In the genomic region with DNA sequence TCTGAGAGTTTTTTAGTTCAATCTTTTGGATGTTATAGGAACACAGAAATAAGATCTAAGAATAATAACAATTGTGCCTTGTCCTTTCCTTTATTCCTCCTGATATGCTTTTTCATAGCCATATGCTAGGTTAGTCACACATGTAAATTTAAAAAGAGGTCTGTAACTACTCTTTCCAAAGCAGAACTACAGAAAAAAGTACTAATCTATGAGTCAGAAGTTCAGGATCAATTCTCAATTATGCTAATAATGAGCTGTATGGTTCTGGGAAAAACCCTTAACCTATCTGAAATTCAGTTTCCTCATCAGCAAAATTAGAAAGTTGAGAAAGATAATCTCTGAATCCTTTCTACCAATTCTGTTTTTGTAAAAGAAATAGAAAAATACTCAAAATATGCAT, we compare ENCODE assay signal across 17 cellular contexts. TPM values are rescaled to one million over a fixed set of nuclear protein-coding genes. Genes with fewer than 3 reads are reported as not detected.
DNase-seq lines count a peak whose midpoint lies in the region; ATAC-seq and TF ChIP-seq lines count a peak whose summit lies in the region.
"Had no signal": no experiment of that assay in that cellular context is flagged by ENCODE, and none has a peak within 500 bp of the region (broad histone marks: within the 10 kb centered on the region; RNA-seq: fewer than 3 reads in every experiment).

No MANE protein-coding gene starts in this region.

- DNase-seq in activated naive CD4-positive, alpha-beta T cell treated with Interleukin-2 at 50 U/mL for 16 hours, result no peak
- DNase-seq in mammary epithelial cell (no peak), MCF 10A (ENCODE audit: unreplicated experiment) (no peak)
- DNase-seq: C1 segment of cervical spinal cord; Calu3; CD4-positive, alpha-beta memory T cell; COR-L47; DMS53; DMS79 treated with DMSO at 0.1 percent for 48 hours; GF-D8; GOT3; HFFc6 had no signal

- BruUV-seq in mammary epithelial cell (replicated peaks; lab: Mats Ljungman, UMichigan), result no TSS peak
- no TSS peak for BruUV-seq in MCF 10A (replicated peaks; lab: Mats Ljungman, UMichigan)

- H2AFZ ChIP-seq in mammary epithelial cell (ENCODE audit: low read depth, low read length), result peak overlapping the region; percentile 33

- dilution Hi-C loops in mammary epithelial cell (cut with HindIII; ENCODE audit: low sequenced_read_pairs), result no loop called here

- no peak overlapping the region for H3K9ac ChIP-seq in mammary epithelial cell (ENCODE audit: insufficient read depth, low read length)

- H3K4me2 ChIP-seq in mammary epithelial cell (ENCODE audit: insufficient read depth, low read depth, low read length), result no peak overlapping the region

- no peaks in the 10 kb centered on the region for H3K36me3 ChIP-seq in mammary epithelial cell (ENCODE audit: insufficient read depth, low read length)
- H3K36me3 ChIP-seq: HAP-1 had no signal

- H3K9me3 ChIP-seq in mammary epithelial cell (replicated peaks; ENCODE audit: insufficient read depth, low read length), result no peaks in the 10 kb centered on the region
- H3K9me3 ChIP-seq: HAP-1 had no signal

- intact Hi-C loops in mammary epithelial cell (cut with micrococcal nuclease) (no loop called here), MCF 10A (cut with micrococcal nuclease) (no loop called here)

- H3K27ac Mint-ChIP-seq in activated naive CD4-positive, alpha-beta T cell treated with anti-CD3 and anti-CD28 coated beads, Interleukin-2, amount 50 U/mL, for 24 hours, result peak overlapping the region; percentile 68
- no peak overlapping the region for H3K27ac Mint-ChIP-seq in MCF 10A (ENCODE audit: low read depth, unreplicated experiment)
- H3K27ac Mint-ChIP-seq in activated T-helper 17 cell treated with anti-CD3 and anti-CD28 coated beads, Interleukin-2, amount 50 U/mL, for 72 hours, result no peak overlapping the region
- H3K27ac Mint-ChIP-seq: CD4-positive, alpha-beta memory T cell; HFFc6 had no signal

- H3K27me3 Mint-ChIP-seq in activated naive CD4-positive, alpha-beta T cell treated with anti-CD3 and anti-CD28 coated beads, Interleukin-2, amount 50 U/mL, for 24 hours, result no peaks in the 10 kb centered on the region
- no peaks in the 10 kb centered on the region for H3K27me3 Mint-ChIP-seq in MCF 10A (ENCODE audit: insufficient read depth, unreplicated experiment)
- peaks cover 8% of the 10 kb centered on the region for H3K27me3 Mint-ChIP-seq in activated T-helper 17 cell treated with anti-CD3 and anti-CD28 coated beads, Interleukin-2, amount 50 U/mL, for 72 hours

- no peaks in the 10 kb centered on the region for H3K36me3 Mint-ChIP-seq in activated naive CD4-positive, alpha-beta T cell treated with anti-CD3 and anti-CD28 coated beads, Interleukin-2, amount 50 U/mL, for 24 hours
- H3K36me3 Mint-ChIP-seq in MCF 10A (ENCODE audit: insufficient read depth, unreplicated experiment), result no peaks in the 10 kb centered on the region
- H3K36me3 Mint-ChIP-seq in activated T-helper 17 cell treated with anti-CD3 and anti-CD28 coated beads, Interleukin-2, amount 50 U/mL, for 72 hours (ENCODE audit: low read depth), result no peaks in the 10 kb centered on the region
- H3K36me3 Mint-ChIP-seq: CD4-positive, alpha-beta memory T cell had no signal

- POLR2A ChIA-PET in MCF 10A (lab: Yijun Ruan, JAX), result interaction anchor here (0.6 kb wide), 1 partner anchor 192 kb away, joined by 4 read pairs; no protein-coding TSS in a partner anchor

- peaks cover 36% of the 10 kb centered on the region for H3K4me1 Mint-ChIP-seq in activated naive CD4-positive, alpha-beta T cell treated with anti-CD3 and anti-CD28 coated beads, Interleukin-2, amount 50 U/mL, for 24 hours
- no peaks in the 10 kb centered on the region for H3K4me1 Mint-ChIP-seq in MCF 10A (ENCODE audit: insufficient read depth, unreplicated experiment)
- H3K4me1 Mint-ChIP-seq in activated T-helper 17 cell treated with anti-CD3 and anti-CD28 coated beads, Interleukin-2, amount 50 U/mL, for 72 hours, result no peaks in the 10 kb centered on the region
- H3K4me1 Mint-ChIP-seq: CD4-positive, alpha-beta memory T cell had no signal

- ATAC-seq in activated T-helper 17 cell treated with anti-CD3 and anti-CD28 coated beads, Interleukin-2, amount 50 U/mL, for 72 hours (replicated peaks), result peak; percentile 60
- no peak for ATAC-seq in GM18519 (IDR thresholded peaks at IDR 0.05; ENCODE audit: low FRiP score, unreplicated experiment)

- no peaks in the 10 kb centered on the region for H3K9me3 Mint-ChIP-seq in activated naive CD4-positive, alpha-beta T cell treated with anti-CD3 and anti-CD28 coated beads, Interleukin-2, amount 50 U/mL, for 24 hours
- H3K9me3 Mint-ChIP-seq in MCF 10A (ENCODE audit: unreplicated experiment), result no peaks in the 10 kb centered on the region
- H3K9me3 Mint-ChIP-seq in activated T-helper 17 cell treated with anti-CD3 and anti-CD28 coated beads, Interleukin-2, amount 50 U/mL, for 72 hours, result no peaks in the 10 kb centered on the region
- H3K9me3 Mint-ChIP-seq: CD4-positive, alpha-beta memory T cell; HFFc6 had no signal

- TF ChIP-seq CTCF in mammary epithelial cell (conservative IDR thresholded peaks at IDR 0.05 in 1 of 2, IDR thresholded peaks at IDR 0.05 in 1 of 2; ENCODE audit: extremely low read depth in 1 of 2, insufficient read depth in 1 of 2, low read depth in 1 of 2, low read length in 2 of 2) (no peak), MCF 10A (IDR thresholded peaks at IDR 0.05; ENCODE audit: unreplicated experiment) (no peak)

- CTCF ChIA-PET in mammary epithelial cell (lab: Charles Lee; ENCODE audit: low non-redundant PET), result no interaction called here
- CTCF ChIA-PET in MCF 10A (lab: Yijun Ruan, JAX), result interaction anchor here (0.7 to 1.0 kb wide), 3 partner anchors 57 to 515 kb away, joined by 3 to 5 read pairs (median 4); partner anchors contain the start of gene HMGCR

- no peaks in the 10 kb centered on the region for H3K79me2 ChIP-seq in mammary epithelial cell (ENCODE audit: insufficient read depth, low read length)

- no peaks in the 10 kb centered on the region for H4K20me1 ChIP-seq in mammary epithelial cell (ENCODE audit: insufficient read depth, low read length)

- H3K4me3 Mint-ChIP-seq in activated naive CD4-positive, alpha-beta T cell treated with anti-CD3 and anti-CD28 coated beads, Interleukin-2, amount 50 U/mL, for 24 hours, result peak overlapping the region; percentile 39
- H3K4me3 Mint-ChIP-seq in MCF 10A (ENCODE audit: unreplicated experiment), result no peak overlapping the region
- no peak overlapping the region for H3K4me3 Mint-ChIP-seq in activated T-helper 17 cell treated with anti-CD3 and anti-CD28 coated beads, Interleukin-2, amount 50 U/mL, for 72 hours
- H3K4me3 Mint-ChIP-seq: CD4-positive, alpha-beta memory T cell; HFFc6 had no signal

- in situ Hi-C loops in mammary epithelial cell (cut with MboI; ENCODE audit: low sequenced_read_pairs in 2 of 2), result no loop called here

- no peak overlapping the region for H3K27ac ChIP-seq in mammary epithelial cell (ENCODE audit: insufficient read depth, low read depth, low read length)

- H3K27me3 ChIP-seq in mammary epithelial cell (ENCODE audit: insufficient read depth, low read length), result no peaks in the 10 kb centered on the region

- H3K4me3 ChIP-seq in mammary epithelial cell (replicated peaks in 1 of 3; ENCODE audit: insufficient read depth in 1 of 3, low read depth in 2 of 3, low read length in 3 of 3), result no peak overlapping the region
- H3K4me3 ChIP-seq: HAP-1 had no signal

- H3K4me1 ChIP-seq in mammary epithelial cell (ENCODE audit: insufficient read depth, low read length), result no peaks in the 10 kb centered on the region
- H3K4me1 ChIP-seq: HAP-1 had no signal

RNA-seq across cellular contexts. Expression of gene ANKRD31, which starts 44.4 kb away (rescaled TPM):
- under 1 TPM; 0.26 to 0.33 TPM for total RNA-seq in mammary epithelial cell
- 0.05 TPM for polyA plus RNA-seq in mammary epithelial cell
- 0.93 TPM for polyA minus RNA-seq in mammary epithelial cell
- 0.28 and 0.56 TPM in 2 replicates for total RNA-seq in MCF 10A (2022)
- total RNA-seq in activated T-helper 17 cell treated with anti-CD3 and anti-CD28 coated beads, Interleukin-2, amount 50 U/mL, for 72 hours, result under 1 TPM; 0.32 to 0.48 TPM
- total RNA-seq: A172 had no signal
